In the genomic region with DNA sequence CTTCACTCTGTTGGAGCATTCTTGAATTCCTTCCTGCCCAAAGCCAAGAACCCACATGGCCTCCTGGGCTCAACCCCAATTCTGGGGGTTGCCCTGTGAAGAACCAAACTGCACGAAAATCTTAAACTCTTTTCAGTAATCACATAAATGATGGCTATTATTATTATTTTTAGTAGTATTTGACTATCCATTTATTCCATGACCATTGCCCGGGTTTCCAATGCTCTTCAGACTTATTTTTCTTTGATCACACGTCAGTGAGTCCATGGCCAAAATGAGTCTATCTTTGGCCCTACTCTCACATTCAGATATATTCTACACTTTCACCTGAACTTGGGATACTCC, we compare ENCODE assay signal across 15 cellular contexts.
DNase-seq lines count a peak whose midpoint lies in the region; ATAC-seq, FAIRE-seq and TF ChIP-seq lines count a peak whose summit lies in the region.
"Had no signal": no experiment of that assay in that cellular context is flagged by ENCODE, and none has a peak within 500 bp of the region (broad histone marks: within the 10 kb centered on the region; RNA-seq: fewer than 3 reads in every experiment).

No MANE protein-coding gene starts in this region.

- H3K4me3 ChIP-seq in HUES6 (ENCODE audit: low read depth, low read length) = no peak overlapping the region
- no peak overlapping the region for H3K4me3 ChIP-seq in K562
- peak overlapping the region; percentile 5; the same call in 1 of the 2 replicates for H3K4me3 ChIP-seq in iPS-20b (ENCODE audit: low read length)
- H3K4me3 ChIP-seq in esophagus squamous epithelium = no peak overlapping the region

- FAIRE-seq in K562 (lab: Jason Lieb, UNC) = no peak
- FAIRE-seq: RCC 7860 had no signal

- H3K27ac ChIP-seq in HUES6 (ENCODE audit: low read depth, low read length) (peak overlapping the region; percentile 48; the same call in 1 of the 2 replicates), K562 (ENCODE audit: extremely low read depth, low read depth, low read length) (peak overlapping the region; percentile 88), iPS-20b (ENCODE audit: low read length) (peak overlapping the region; percentile 21), esophagus squamous epithelium (no peak overlapping the region)
- H3K27ac ChIP-seq: HL-60 had no signal

- CTCF ChIA-PET in K562 (lab: Yijun Ruan, JAX; ENCODE audit: low intra/inter-chr PET ratio) = no interaction called here

- peaks cover 16% of the 10 kb centered on the region; the same call in 1 of the 2 replicates for H3K4me1 ChIP-seq in HUES6 (ENCODE audit: control insufficient read depth, insufficient read depth, low read length)
- peaks cover 0 to 22% of the 10 kb centered on the region in 2 experiments; a peak in 4 of 5 replicates for H3K4me1 ChIP-seq in K562 (replicated peaks in 1 of 2; ENCODE audit: control insufficient read depth in 2 of 2, insufficient read depth in 2 of 2, low read length in 2 of 2)
- H3K4me1 ChIP-seq in iPS-20b (ENCODE audit: insufficient read depth, low read length) = peaks cover 18% of the 10 kb centered on the region; the same call in 1 of the 2 replicates
- H3K4me1 ChIP-seq in esophagus squamous epithelium = peaks cover 0 to 14% (median 3%) of the 10 kb centered on the region in 3 donors

- TSS peak; percentile 93 for BruUV-seq in K562 (replicated peaks; lab: Mats Ljungman, UMichigan)

- in situ Hi-C loops in K562 (cut with MboI) = no loop called here

- H3K36me3 ChIP-seq in HUES6 (ENCODE audit: control insufficient read depth, insufficient read depth, low read length) (peaks cover 6% of the 10 kb centered on the region; the same call in 1 of the 2 replicates), K562 (ENCODE audit: control insufficient read depth, insufficient read depth, low read length) (no peaks in the 10 kb centered on the region), iPS-20b (ENCODE audit: insufficient read depth, low read depth, low read length) (peaks cover 4% of the 10 kb centered on the region; the same call in 1 of the 2 replicates), esophagus squamous epithelium (peaks cover 0 to 4% (median 0%) of the 10 kb centered on the region in 3 donors)

- H3K9ac ChIP-seq in HUES6 (ENCODE audit: low read length) (no peak overlapping the region), K562 (ENCODE audit: insufficient read depth in 1 of 2, low read depth in 2 of 2, low read length in 2 of 2) (peak overlapping the region in 1 of 2 experiments; percentile 52; a peak in 2 of 4 replicates), iPS-20b (ENCODE audit: low read depth, low read length) (peak overlapping the region; percentile 61; the same call in 1 of the 2 replicates)

- TF ChIP-seq EP300 in K562 (IDR thresholded peaks at IDR 0.05; ENCODE audit: low read length) = no peak

- TF ChIP-seq CTCF in K562 (IDR thresholded peaks at IDR 0.05 in 2 of 3, conservative IDR thresholded peaks at IDR 0.05 in 1 of 3; ENCODE audit: insufficient read depth in 2 of 3, low read depth in 1 of 3, low read length in 3 of 3) = no peak
- TF ChIP-seq CTCF in esophagus squamous epithelium (IDR thresholded peaks at IDR 0.05) = no peak

- intact Hi-C loops in K562 (cut with micrococcal nuclease) (loop anchor here (5.0 kb wide), 1 partner anchor 184 kb away; a partner anchor contains a TSS), esophagus squamous epithelium (cut with DNase I) (no loop called here)

- H3K79me2 ChIP-seq in K562 (ENCODE audit: control insufficient read depth, insufficient read depth, low read length) = no peaks in the 10 kb centered on the region

- H3K27me3 ChIP-seq in HUES6 (ENCODE audit: control insufficient read depth, insufficient read depth, low read length) (no peaks in the 10 kb centered on the region), K562 (ENCODE audit: control insufficient read depth in 2 of 2, insufficient read depth in 2 of 2, low read length in 2 of 2) (no peaks in the 10 kb centered on the region), iPS-20b (ENCODE audit: insufficient read depth, low read length) (no peaks in the 10 kb centered on the region), esophagus squamous epithelium (no peaks in the 10 kb centered on the region)

- POLR2A ChIA-PET in K562 (lab: Yijun Ruan, JAX) = no interaction called here

- peaks cover 11% of the 10 kb centered on the region for H3K9me3 ChIP-seq in HUES6 (ENCODE audit: control insufficient read depth, insufficient read depth, low read depth, low read length)
- no peaks in the 10 kb centered on the region for H3K9me3 ChIP-seq in K562 (replicated peaks; ENCODE audit: control insufficient read depth, insufficient read depth, low read depth, low read length)
- H3K9me3 ChIP-seq in iPS-20b (ENCODE audit: insufficient read depth, low read depth, low read length) = peaks cover 5% of the 10 kb centered on the region
- no peaks in the 10 kb centered on the region for H3K9me3 ChIP-seq in esophagus squamous epithelium

- H3K9me1 ChIP-seq in K562 (ENCODE audit: control insufficient read depth, insufficient read depth, low read length) = no peaks in the 10 kb centered on the region

- WGBS in K562 (ENCODE audit: insufficient coverage, low coverage, missing lambda C conversion rate) = 24% methylated on average over 3 of the region's 3 CpGs
- WGBS in esophagus squamous epithelium, 2 donors = 64 to 72% methylated on average over 3 of the region's 3 CpGs

- TF ChIP-seq POLR2A in K562 (conservative IDR thresholded peaks at IDR 0.05) = no peak
- no peak for TF ChIP-seq POLR2A in esophagus squamous epithelium (IDR thresholded peaks at IDR 0.05)

- DNase-seq in K562 (ENCODE audit: extremely low read depth in 1 of 4, low spot score in 3 of 4) (no peak), hypothalamus (lab: John Stamatoyannopoulos, UW) (no peak), esophagus squamous epithelium (lab: John Stamatoyannopoulos, UW) (no peak), NCI-H2196 treated with DMSO at 0.1 percent for 48 hours (lab: John Stamatoyannopoulos, UW; ENCODE audit: unreplicated experiment) (no peak)
- DNase-seq in stimulated activated CD4-positive, alpha-beta T cell treated with anti-CD3 and anti-CD28 coated beads, Interleukin-1b, Interleukin-23, amount 100 ng/mL, for 48 hours = no peak
- DNase-seq: CD4-positive, alpha-beta memory T cell; NCI-H1105; NCI-H1694; NCI-H2227 treated with DMSO at 0.1 percent for 48 hours; NCI-H524 treated with DMSO at 0.1 percent for 48 hours; SIG-M5 had no signal

- peak overlapping the region; percentile 29; the same call in 1 of the 2 replicates for H2AFZ ChIP-seq in K562 (ENCODE audit: low read depth, low read length)

- peak; percentile 11 for ATAC-seq in K562

- no peak; a peak in 1 of 4 replicates for TF ChIP-seq RAD21 in K562 (CRISPR knock-in tag; conservative IDR thresholded peaks at IDR 0.05 in 1 of 2, IDR thresholded peaks at IDR 0.05 in 1 of 2)

- H4K20me1 ChIP-seq in K562 (replicated peaks; ENCODE audit: control insufficient read depth, insufficient read depth, low read length) = no peaks in the 10 kb centered on the region

- H3K4me2 ChIP-seq in K562 (ENCODE audit: insufficient read depth, low read length) = no peak overlapping the region; the same call in 1 of the 2 replicates

TF ChIP-seq in K562, 482 proteins besides CTCF, POLR2A, EP300 and RAD21 (continues in another document):
- TF ChIP-seq HMG20A (CRISPR knock-in tag; conservative IDR thresholded peaks at IDR 0.05) (no peak), DMBX1 (CRISPR knock-in tag; IDR thresholded peaks at IDR 0.05; ENCODE audit: borderline replicate concordance) (0 out of 2 replicates have a peak, but pooled peaks have one; percentile 60), SRSF1 (IDR thresholded peaks at IDR 0.05; ENCODE audit: low read depth, low read length) (no peak), MYC (IDR thresholded peaks at IDR 0.05; ENCODE audit: low read depth, low read length) (0 out of 2 replicates have a peak, but pooled peaks have one; percentile 4), MYC (CRISPR knock-in tag; IDR thresholded peaks at IDR 0.05; ENCODE audit: borderline replicate concordance, low read depth) (no peak), DDX20 (tag; IDR thresholded peaks at IDR 0.05; ENCODE audit: low read depth) (0 out of 2 replicates have a peak, but pooled peaks have one; percentile 24), SMAD4 (CRISPR knock-in tag; conservative IDR thresholded peaks at IDR 0.05) (peak; percentile 17)
- TF ChIP-seq, protein P1, sequence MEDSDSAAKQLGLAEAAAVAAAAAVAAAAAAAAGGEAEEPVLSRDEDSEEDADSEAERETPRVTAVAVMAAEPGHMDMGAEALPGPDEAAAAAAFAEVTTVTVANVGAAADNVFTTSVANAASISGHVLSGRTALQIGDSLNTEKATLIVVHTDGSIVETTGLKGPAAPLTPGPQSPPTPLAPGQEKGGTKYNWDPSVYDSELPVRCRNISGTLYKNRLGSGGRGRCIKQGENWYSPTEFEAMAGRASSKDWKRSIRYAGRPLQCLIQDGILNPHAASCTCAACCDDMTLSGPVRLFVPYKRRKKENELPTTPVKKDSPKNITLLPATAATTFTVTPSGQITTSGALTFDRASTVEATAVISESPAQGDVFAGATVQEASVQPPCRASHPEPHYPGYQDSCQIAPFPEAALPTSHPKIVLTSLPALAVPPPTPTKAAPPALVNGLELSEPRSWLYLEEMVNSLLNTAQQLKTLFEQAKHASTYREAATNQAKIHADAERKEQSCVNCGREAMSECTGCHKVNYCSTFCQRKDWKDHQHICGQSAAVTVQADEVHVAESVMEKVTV (CRISPR knock-in tag; IDR thresholded peaks at IDR 0.05) = 0 out of 2 replicates have a peak, but pooled peaks have one; percentile 35
- TF ChIP-seq, protein P2, sequence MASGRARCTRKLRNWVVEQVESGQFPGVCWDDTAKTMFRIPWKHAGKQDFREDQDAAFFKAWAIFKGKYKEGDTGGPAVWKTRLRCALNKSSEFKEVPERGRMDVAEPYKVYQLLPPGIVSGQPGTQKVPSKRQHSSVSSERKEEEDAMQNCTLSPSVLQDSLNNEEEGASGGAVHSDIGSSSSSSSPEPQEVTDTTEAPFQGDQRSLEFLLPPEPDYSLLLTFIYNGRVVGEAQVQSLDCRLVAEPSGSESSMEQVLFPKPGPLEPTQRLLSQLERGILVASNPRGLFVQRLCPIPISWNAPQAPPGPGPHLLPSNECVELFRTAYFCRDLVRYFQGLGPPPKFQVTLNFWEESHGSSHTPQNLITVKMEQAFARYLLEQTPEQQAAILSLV (tag; IDR thresholded peaks at IDR 0.05) = peak; percentile 43; the same call in 1 of the 2 replicates
- TF ChIP-seq, protein P3, sequence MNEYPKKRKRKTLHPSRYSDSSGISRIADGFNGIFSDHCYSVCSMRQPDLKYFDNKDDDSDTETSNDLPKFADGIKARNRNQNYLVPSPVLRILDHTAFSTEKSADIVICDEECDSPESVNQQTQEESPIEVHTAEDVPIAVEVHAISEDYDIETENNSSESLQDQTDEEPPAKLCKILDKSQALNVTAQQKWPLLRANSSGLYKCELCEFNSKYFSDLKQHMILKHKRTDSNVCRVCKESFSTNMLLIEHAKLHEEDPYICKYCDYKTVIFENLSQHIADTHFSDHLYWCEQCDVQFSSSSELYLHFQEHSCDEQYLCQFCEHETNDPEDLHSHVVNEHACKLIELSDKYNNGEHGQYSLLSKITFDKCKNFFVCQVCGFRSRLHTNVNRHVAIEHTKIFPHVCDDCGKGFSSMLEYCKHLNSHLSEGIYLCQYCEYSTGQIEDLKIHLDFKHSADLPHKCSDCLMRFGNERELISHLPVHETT (CRISPR knock-in tag; conservative IDR thresholded peaks at IDR 0.05 in 1 of 2, IDR thresholded peaks at IDR 0.05 in 1 of 2) = no peak

Comparison
In these comparisons a context has a peak if more than half of its experiments do, and no peak if none do; other contexts are left out.
1. H3K27ac ChIP-seq: peak in HUES6 (single experiment), K562 (single experiment) and iPS-20b (single experiment); none in esophagus squamous epithelium (0 of 4).